ENCODE assay signal across 8 cellular contexts in the genomic region with DNA sequence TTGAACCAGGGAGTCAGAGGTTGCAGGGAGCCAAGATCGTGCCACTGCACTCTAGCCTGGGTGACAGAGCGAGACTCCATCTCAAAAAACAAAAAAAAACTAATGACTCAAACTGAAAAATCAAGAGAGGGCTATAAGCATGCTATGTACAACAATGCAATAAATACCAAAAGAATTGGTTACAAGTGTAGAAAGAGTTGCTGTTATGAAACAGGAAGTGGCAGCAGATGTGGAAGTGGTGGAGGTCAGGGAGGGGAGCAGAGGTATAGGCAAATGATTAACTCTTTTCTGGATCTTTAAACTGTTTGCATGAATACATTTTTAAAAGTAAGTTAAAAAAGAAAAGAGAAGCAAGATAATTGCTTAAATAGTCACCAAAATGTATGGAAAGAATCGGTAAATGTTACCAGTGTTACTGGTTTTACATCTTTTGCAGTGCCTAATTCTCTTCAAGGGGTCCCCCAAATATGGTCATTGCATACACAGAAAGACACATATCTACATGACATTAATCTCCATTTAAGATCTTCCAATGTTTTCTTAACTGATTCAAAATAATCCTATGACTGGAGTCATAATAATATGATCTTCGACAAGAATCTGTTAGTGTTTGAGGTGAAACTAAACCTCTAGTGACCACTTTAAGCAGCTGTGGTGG. TPM values are rescaled to one million over a fixed set of nuclear protein-coding genes. Genes with fewer than 3 reads are reported as not detected.
A peak's percentile ranks its signal among the peaks of the same experiment; 100 is the strongest.
DNase-seq lines count a peak whose midpoint lies in the region; ATAC-seq and TF ChIP-seq lines count a peak whose summit lies in the region.

No MANE protein-coding gene starts in this region.

- no peaks in the 10 kb centered on the region for H3K9me3 Mint-ChIP-seq in activated T-cell treated with anti-CD3 and anti-CD28 coated beads, Interleukin-2, amount 50 U/mL, for 4 hours
- H3K9me3 Mint-ChIP-seq in progenitor cell of endocrine pancreas (ENCODE audit: low read depth) (peaks cover 3% of the 10 kb centered on the region), nephron progenitor cell (no peaks in the 10 kb centered on the region)

- ATAC-seq in activated T-cell treated with anti-CD3 and anti-CD28 coated beads, Interleukin-2, amount 50 U/mL, for 4 hours, result peak; percentile 71 to 88
- ATAC-seq in HG02840 (IDR thresholded peaks at IDR 0.05; ENCODE audit: low FRiP score, unreplicated experiment), result peak; percentile 100

- DNase-seq in activated T-cell treated with anti-CD3 and anti-CD28 coated beads, Interleukin-2, amount 50 U/mL, for 4 hours, result no peak
- DNase-seq in activated T-cell treated with anti-CD3 and anti-CD28 coated beads, Interleukin-2, amount 50 U/mL, for 1 hour, result no peak
- DNase-seq in NOMO-1 treated with DMSO at 0.1 percent for 48 hours (lab: John Stamatoyannopoulos, UW; ENCODE audit: unreplicated experiment) (peak; percentile 88), kidney tubule cell (ENCODE audit: low spot score) (peak; percentile 16), progenitor cell of endocrine pancreas (ENCODE audit: low spot score, unreplicated experiment) (no peak), cortex of kidney (lab: John Stamatoyannopoulos, UW) (no peak), nephron progenitor cell (no peak)

- H3K27ac Mint-ChIP-seq in progenitor cell of endocrine pancreas (no peak overlapping the region), nephron progenitor cell (no peak overlapping the region)

- peak overlapping the region; percentile 17 for H3K4me3 Mint-ChIP-seq in activated T-cell treated with anti-CD3 and anti-CD28 coated beads, Interleukin-2, amount 50 U/mL, for 4 hours
- H3K4me3 Mint-ChIP-seq in progenitor cell of endocrine pancreas (ENCODE audit: low read depth), result no peak overlapping the region
- H3K4me3 Mint-ChIP-seq in nephron progenitor cell, result no peak overlapping the region

- TF ChIP-seq CTCF in progenitor cell of endocrine pancreas (IDR thresholded peaks at IDR 0.05; ENCODE audit: unreplicated experiment) (no peak), nephron progenitor cell (IDR thresholded peaks at IDR 0.05) (no peak)

- H3K36me3 Mint-ChIP-seq in activated T-cell treated with anti-CD3 and anti-CD28 coated beads, Interleukin-2, amount 50 U/mL, for 4 hours (ENCODE audit: insufficient read depth), result no peaks in the 10 kb centered on the region
- H3K36me3 Mint-ChIP-seq in progenitor cell of endocrine pancreas (ENCODE audit: insufficient read depth) (no peaks in the 10 kb centered on the region), nephron progenitor cell (ENCODE audit: low read depth) (no peaks in the 10 kb centered on the region)

- H3K27me3 Mint-ChIP-seq in activated T-cell treated with anti-CD3 and anti-CD28 coated beads, Interleukin-2, amount 50 U/mL, for 4 hours (ENCODE audit: low read depth), result peaks cover 5% of the 10 kb centered on the region
- no peaks in the 10 kb centered on the region for H3K27me3 Mint-ChIP-seq in progenitor cell of endocrine pancreas
- peaks cover 6% of the 10 kb centered on the region for H3K27me3 Mint-ChIP-seq in nephron progenitor cell (ENCODE audit: low read depth, poor library complexity)

- peaks cover 21% of the 10 kb centered on the region for H3K4me1 Mint-ChIP-seq in activated T-cell treated with anti-CD3 and anti-CD28 coated beads, Interleukin-2, amount 50 U/mL, for 4 hours (ENCODE audit: low read depth)
- H3K4me1 Mint-ChIP-seq in progenitor cell of endocrine pancreas (ENCODE audit: low read depth) (no peaks in the 10 kb centered on the region), nephron progenitor cell (peaks cover 6% of the 10 kb centered on the region)

RNA-seq across cellular contexts. Expression of a gene that starts 15.0 kb away (rescaled TPM):
- 1 to 10 TPM; 1.5 to 2.3 (median 1.7) TPM for total RNA-seq in activated T-cell treated with anti-CD3 and anti-CD28 coated beads, Interleukin-2, amount 50 U/mL, for 4 hours
- total RNA-seq in progenitor cell of endocrine pancreas, result 0.75 and 1.2 TPM in 2 replicates

RNA-seq across cellular contexts. Expression of a gene that starts 35.3 kb away (rescaled TPM):
- total RNA-seq in activated T-cell treated with anti-CD3 and anti-CD28 coated beads, Interleukin-2, amount 50 U/mL, for 4 hours, result not detected
- total RNA-seq in progenitor cell of endocrine pancreas, result 0.05 and 0.09 TPM in 2 replicates

Comparison
In these comparisons a context has a peak if more than half of its experiments do, and no peak if none do; other contexts are left out.
1. DNase-seq: peak in NOMO-1 treated with DMSO at 0.1 percent for 48 hours (single experiment) and kidney tubule cell (single experiment); none in activated T-cell treated with anti-CD3 and anti-CD28 coated beads, Interleukin-2, amount 50 U/mL, for 4 hours (single experiment), activated T-cell treated with anti-CD3 and anti-CD28 coated beads, Interleukin-2, amount 50 U/mL, for 1 hour (single experiment), progenitor cell of endocrine pancreas (single experiment), cortex of kidney (single experiment) and nephron progenitor cell (single experiment).